ENCODE assay signal across 11 cellular contexts in the genomic region with DNA sequence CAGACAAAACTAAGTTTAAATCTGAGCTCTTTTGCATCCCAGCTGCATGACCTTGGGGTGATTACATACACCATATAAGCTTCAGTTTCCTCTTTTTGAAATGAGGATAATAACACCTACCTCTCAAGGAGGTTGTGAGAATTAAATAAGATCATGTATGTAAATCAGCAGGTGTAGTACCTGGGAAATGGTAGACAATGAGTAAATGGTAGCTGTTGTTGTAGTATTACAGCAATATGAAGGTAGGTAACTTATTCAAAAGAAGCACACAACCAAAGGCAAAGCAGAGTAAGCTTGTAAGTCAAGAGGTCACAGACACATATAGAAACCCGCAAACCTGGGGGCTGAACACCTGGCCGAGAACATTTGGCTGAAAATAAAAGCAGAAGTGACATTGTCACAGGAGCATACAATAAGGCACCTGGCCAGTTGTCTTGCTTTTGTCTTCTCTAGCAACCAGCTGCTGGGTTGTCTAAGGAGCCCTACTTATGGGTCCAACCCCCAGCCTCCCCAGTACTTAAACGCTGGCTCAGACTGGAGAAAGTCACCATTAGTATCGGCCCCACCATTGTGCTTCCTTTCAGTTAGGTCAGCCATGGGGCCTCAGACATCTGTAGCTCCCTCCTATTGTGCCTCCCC.
A peak's percentile ranks its signal among the peaks of the same experiment; 100 is the strongest.
DNase-seq lines count a peak whose midpoint lies in the region; ATAC-seq, FAIRE-seq and TF ChIP-seq lines count a peak whose summit lies in the region.
"Had no signal": no experiment of that assay in that cellular context is flagged by ENCODE, and none has a peak within 500 bp of the region (broad histone marks: within the 10 kb centered on the region; RNA-seq: fewer than 3 reads in every experiment).

No MANE protein-coding gene starts in this region.

- SMC1A ChIA-PET in GM12878 (lab: Charles Lee; ENCODE audit: uncharacterized antibody, unreplicated experiment) = interaction anchor here (0.8 to 6.2 kb wide), 35 partner anchors 10 to 389 kb away, joined by 3 to 152 read pairs (median 4); no protein-coding TSS in a partner anchor

- 2% methylated on average over 4 of the region's 4 CpGs for WGBS in GM12878 (ENCODE audit: insufficient coverage, insufficient replicate concordance, low lambda C conversion rate, missing lambda C conversion rate)
- WGBS in adrenal gland, 4 donors = 87 to 100% (median 94%) methylated on average over 4 of the region's 4 CpGs

- no peak; the same call in 1 of the 2 replicates for TF ChIP-seq RAD21 in GM12878 (IDR thresholded peaks at IDR 0.05; ENCODE audit: insufficient read depth, low read depth, low read length)

- no peak for TF ChIP-seq CTCF in GM12878 (IDR thresholded peaks at IDR 0.05 in 2 of 3, conservative IDR thresholded peaks at IDR 0.05 in 1 of 3; ENCODE audit: control insufficient read depth in 2 of 3, extremely low read depth in 1 of 3, insufficient read depth in 1 of 3, low read depth in 3 of 3, low read length in 3 of 3)
- no peak for TF ChIP-seq CTCF in adrenal gland (IDR thresholded peaks at IDR 0.05)

- no peak overlapping the region; the same call in 1 of the 2 replicates for H2AFZ ChIP-seq in GM12878 (ENCODE audit: control insufficient read depth, low read depth, low read length)

- intact Hi-C loops in GM12878 (cut with micrococcal nuclease; ENCODE audit: unreplicated experiment) = loop anchor here (1.0 to 5.0 kb wide), 3 partner anchors 16 to 203 kb away; partner anchors contain the start of gene MKLN1
- intact Hi-C loops in adrenal gland (cut with DNase I) = no loop called here
- intact Hi-C loops in posterior vena cava (cut with DNase I) = no loop called here

- H3K27me3 ChIP-seq in GM12878 (replicated peaks in 1 of 2; ENCODE audit: control insufficient read depth in 2 of 2, insufficient read depth in 2 of 2, low read length in 1 of 2) (no peaks in the 10 kb centered on the region), MG63 (no peaks in the 10 kb centered on the region), adrenal gland (no peaks in the 10 kb centered on the region)
- H3K27me3 ChIP-seq: cardiac muscle cell had no signal

- CTCF ChIA-PET in GM12878 (lab: Yijun Ruan, JAX) = interaction anchor here (0.6 to 5.4 kb wide), 10 partner anchors 12 to 201 kb away, joined by 3 to 51 read pairs (median 4); no protein-coding TSS in a partner anchor

- peaks cover 24% of the 10 kb centered on the region for H3K4me1 ChIP-seq in GM12878 (ENCODE audit: control insufficient read depth, insufficient read depth, low read length)
- H3K4me1 ChIP-seq in adrenal gland (replicated peaks in 1 of 2) = no peaks in the 10 kb centered on the region

- RAD21 ChIA-PET in GM12878 (lab: Charles Lee; ENCODE audit: unreplicated experiment) = interaction anchor here (0.8 to 5.1 kb wide), 21 partner anchors 13 to 211 kb away, joined by 3 to 136 read pairs (median 4); partner anchors contain the start of gene MKLN1

- peak overlapping the region; percentile 69 for H3K4me2 ChIP-seq in GM12878 (ENCODE audit: control insufficient read depth, insufficient read depth)

- no peaks in the 10 kb centered on the region for H4K20me1 ChIP-seq in GM12878 (ENCODE audit: control insufficient read depth, insufficient read depth)

- TF ChIP-seq POLR2A in GM12878 (IDR thresholded peaks at IDR 0.05; ENCODE audit: low read depth, low read length) = peak; percentile 60; the same call in 1 of the 2 replicates
- TF ChIP-seq POLR2A in adrenal gland (IDR thresholded peaks at IDR 0.05) = no peak

- FAIRE-seq in GM12878 (lab: Jason Lieb, UNC) = peak; percentile 100

- H3K27ac ChIP-seq in GM12878 (ENCODE audit: control insufficient read depth, insufficient read depth) (peak overlapping the region; percentile 77), adrenal gland (no peak overlapping the region)
- H3K27ac ChIP-seq: cardiac muscle cell had no signal

- in situ Hi-C loops in GM12878 (cut with MboI) = no loop called here

- no TSS peak for BruUV-seq in GM12878 (replicated peaks; lab: Mats Ljungman, UMichigan)

- peak; percentile 89 to 97; a peak in 3 of 4 replicates for TF ChIP-seq EP300 in GM12878 (IDR thresholded peaks at IDR 0.05; ENCODE audit: borderline replicate concordance in 1 of 2, control insufficient read depth in 1 of 2, low read depth in 2 of 2, low read length in 2 of 2)

- 0 out of 2 replicates have a peak overlapping the region, but pooled peaks have one; percentile 17 for H3K4me3 ChIP-seq in GM12878
- H3K4me3 ChIP-seq in MG63 = no peak overlapping the region
- no peak overlapping the region for H3K4me3 ChIP-seq in adrenal gland
- H3K4me3 ChIP-seq: cardiac muscle cell had no signal

- DNase-seq in GM12878 (ENCODE audit: low read depth, low spot score) (peak; percentile 92), MG63 (no peak), adrenal gland (no peak), HCEC 1CT (no peak), posterior vena cava (ENCODE audit: low spot score) (no peak)
- DNase-seq: activated CD4-positive, alpha-beta T cell treated with anti-CD3 and anti-CD28 coated beads for 48 hours; stimulated activated CD4-positive, alpha-beta T cell treated with anti-CD3 and anti-CD28 coated beads, Interleukin-1b, Interleukin-23, amount 100 ng/mL, for 48 hours had no signal

- no peak overlapping the region for H3K9ac ChIP-seq in GM12878 (ENCODE audit: control insufficient read depth, insufficient read depth, low read length)

- no peaks in the 10 kb centered on the region for H3K79me2 ChIP-seq in GM12878 (ENCODE audit: control insufficient read depth, insufficient read depth, low read length)

- ATAC-seq in GM18517 (IDR thresholded peaks at IDR 0.05; ENCODE audit: unreplicated experiment) = peak; percentile 94
- ATAC-seq in GM21526 (IDR thresholded peaks at IDR 0.05; ENCODE audit: low FRiP score, unreplicated experiment) = peak; percentile 89
- peak; percentile 91 for ATAC-seq in HG03196 (IDR thresholded peaks at IDR 0.05; ENCODE audit: unreplicated experiment)
- ATAC-seq in GM12878 = peak; percentile 92

- POLR2A ChIA-PET in GM12878 (lab: Charles Lee) = interaction anchor here (0.5 to 6.2 kb wide), 8 partner anchors 9 to 134 kb away, joined by 3 to 110 read pairs (median 4); no protein-coding TSS in a partner anchor

- H3K9me3 ChIP-seq in GM12878 (replicated peaks; ENCODE audit: control insufficient read depth, insufficient read depth, low read length) (peaks cover 3% of the 10 kb centered on the region; the same call in 2 of the 3 replicates), MG63 (no peaks in the 10 kb centered on the region), adrenal gland (replicated peaks in 1 of 3) (no peaks in the 10 kb centered on the region)

- H3K36me3 ChIP-seq in GM12878 (ENCODE audit: control insufficient read depth in 2 of 2, insufficient read depth in 2 of 2, low read length in 1 of 2) (no peaks in the 10 kb centered on the region), MG63 (no peaks in the 10 kb centered on the region), adrenal gland (replicated peaks in 1 of 2) (no peaks in the 10 kb centered on the region)
- H3K36me3 ChIP-seq: cardiac muscle cell had no signal

TF ChIP-seq in GM12878, 131 proteins besides CTCF, POLR2A, EP300 and RAD21 (continues in another document):
- TF ChIP-seq ZBTB11 (CRISPR knock-in tag; IDR thresholded peaks at IDR 0.05) (no peak), ATF7 (IDR thresholded peaks at IDR 0.05; ENCODE audit: low read depth) (peak; percentile 79), EZH2 (IDR thresholded peaks at IDR 0.05; ENCODE audit: borderline replicate concordance, control insufficient read depth, low read depth, low read length) (no peak), ZBED1 (IDR thresholded peaks at IDR 0.05; ENCODE audit: borderline replicate concordance) (peak; percentile 96; the same call in 1 of the 2 replicates), ETV6 (conservative IDR thresholded peaks at IDR 0.05 in 1 of 2, IDR thresholded peaks at IDR 0.05 in 1 of 2; ENCODE audit: borderline replicate concordance in 1 of 2, low read depth in 1 of 2) (peak in 1 of 2 experiments; percentile 76; a peak in 1 of 4 replicates), SMC3 (IDR thresholded peaks at IDR 0.05; ENCODE audit: borderline replicate concordance, low read length) (no peak), ASH2L (IDR thresholded peaks at IDR 0.05; ENCODE audit: borderline replicate concordance, low read depth) (no peak; the same call in 1 of the 2 replicates), PAX5 (IDR thresholded peaks at IDR 0.05; ENCODE audit: borderline replicate concordance, low read depth, low read length) (peak; percentile 91; the same call in 1 of the 2 replicates), MEF2B (IDR thresholded peaks at IDR 0.05; ENCODE audit: partially characterized antibody, poor library complexity, severe bottlenecking) (peak; percentile 89), SPI1 (IDR thresholded peaks at IDR 0.05; ENCODE audit: borderline replicate concordance, insufficient read depth, low read depth, low read length) (peak; percentile 98), FOXM1 (IDR thresholded peaks at IDR 0.05; ENCODE audit: low read depth, low read length) (peak; percentile 98), CREB1 (IDR thresholded peaks at IDR 0.05; ENCODE audit: low read depth) (0 out of 2 replicates have a peak, but pooled peaks have one; percentile 69), CHD1 (IDR thresholded peaks at IDR 0.05; ENCODE audit: low read depth, low read length) (0 out of 2 replicates have a peak, but pooled peaks have one; percentile 48)
